Comparison of ENCODE assay signal across 12 cellular contexts in the genomic region with DNA sequence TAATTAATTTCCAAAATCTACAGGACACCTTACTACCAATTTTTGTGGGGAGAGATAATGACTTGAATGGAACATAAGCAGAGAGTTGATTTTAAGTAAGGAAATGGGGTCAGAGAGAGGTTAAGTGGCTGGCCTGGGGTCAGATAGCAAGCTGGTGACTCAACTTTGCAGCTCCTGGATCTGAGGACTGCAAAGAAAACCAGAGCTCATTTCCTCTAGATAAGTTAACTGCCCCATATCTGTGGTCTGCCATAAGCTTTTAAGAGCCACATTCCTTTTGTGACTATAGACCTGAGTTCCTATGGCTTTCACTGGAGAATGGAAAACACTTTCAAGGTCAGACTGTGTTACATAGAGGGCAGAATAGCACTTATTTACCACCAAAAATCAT.
A peak's percentile ranks its signal among the peaks of the same experiment; 100 is the strongest.
DNase-seq lines count a peak whose midpoint lies in the region; ATAC-seq and TF ChIP-seq lines count a peak whose summit lies in the region.
"Had no signal": no experiment of that assay in that cellular context is flagged by ENCODE, and none has a peak within 500 bp of the region (broad histone marks: within the 10 kb centered on the region; RNA-seq: fewer than 3 reads in every experiment).

No MANE protein-coding gene starts in this region.

- DNase-seq in CMK (ENCODE audit: low read depth), result peak; percentile 70
- peak; percentile 86 for DNase-seq in LHCN-M2 (ENCODE audit: low read depth)
- peak; percentile 93 for DNase-seq in astrocyte of the spinal cord (ENCODE audit: low read depth, low spot score)
- DNase-seq in kidney glomerular epithelial cell (lab: John Stamatoyannopoulos, UW), result peak; percentile 76
- no peak for DNase-seq in stimulated activated effector memory CD8-positive, alpha-beta T cell treated with anti-CD3 and anti-CD28 coated beads, Interleukin-12 subunit alpha, Interleukin-12 subunit beta, amount 100 ng/mL, for 72 hours (ENCODE audit: low spot score in 2 of 2)
- DNase-seq: H9, NCI-H526, WERI-Rb-1 had no signal

- TF ChIP-seq CTCF in astrocyte of the spinal cord (IDR thresholded peaks at IDR 0.05; ENCODE audit: low read depth, low read length), result no peak

- H3K4me3 Mint-ChIP-seq in stimulated activated effector memory CD8-positive, alpha-beta T cell treated with anti-CD3 and anti-CD28 coated beads, Interleukin-12 subunit alpha, Interleukin-12 subunit beta, amount 100 ng/mL, for 72 hours, result no peak overlapping the region
- H3K4me3 Mint-ChIP-seq: H9 had no signal

- H3K9me3 Mint-ChIP-seq in stimulated activated effector memory CD8-positive, alpha-beta T cell treated with anti-CD3 and anti-CD28 coated beads, Interleukin-12 subunit alpha, Interleukin-12 subunit beta, amount 100 ng/mL, for 72 hours, result peaks cover 2% of the 10 kb centered on the region
- H3K9me3 Mint-ChIP-seq: H9 had no signal

- no peak overlapping the region for H3K4me3 ChIP-seq in astrocyte of the spinal cord (ENCODE audit: low read depth, low read length)
- H3K4me3 ChIP-seq: lung had no signal

- H3K27ac Mint-ChIP-seq in stimulated activated effector memory CD8-positive, alpha-beta T cell treated with anti-CD3 and anti-CD28 coated beads, Interleukin-12 subunit alpha, Interleukin-12 subunit beta, amount 100 ng/mL, for 72 hours, result no peak overlapping the region
- H3K27ac Mint-ChIP-seq: H9 had no signal

- no peaks in the 10 kb centered on the region for H3K36me3 Mint-ChIP-seq in stimulated activated effector memory CD8-positive, alpha-beta T cell treated with anti-CD3 and anti-CD28 coated beads, Interleukin-12 subunit alpha, Interleukin-12 subunit beta, amount 100 ng/mL, for 72 hours

- no peak for ATAC-seq in HG02970 (IDR thresholded peaks at IDR 0.05; ENCODE audit: low FRiP score, unreplicated experiment)
- ATAC-seq in GM21526 (IDR thresholded peaks at IDR 0.05; ENCODE audit: low FRiP score, unreplicated experiment), result no peak
- ATAC-seq in HG03025 (IDR thresholded peaks at IDR 0.05; ENCODE audit: low FRiP score, unreplicated experiment), result no peak
- ATAC-seq in stimulated activated effector memory CD8-positive, alpha-beta T cell treated with anti-CD3 and anti-CD28 coated beads, Interleukin-12 subunit alpha, Interleukin-12 subunit beta, amount 100 ng/mL, for 72 hours, result no peak

- in situ Hi-C loops in astrocyte of the spinal cord (cut with HindIII; ENCODE audit: low sequenced_read_pairs), result no loop called here

- no peaks in the 10 kb centered on the region for H3K4me1 Mint-ChIP-seq in stimulated activated effector memory CD8-positive, alpha-beta T cell treated with anti-CD3 and anti-CD28 coated beads, Interleukin-12 subunit alpha, Interleukin-12 subunit beta, amount 100 ng/mL, for 72 hours

Comparison
In these comparisons a context has a peak if more than half of its experiments do, and no peak if none do; other contexts are left out.
1. DNase-seq: peak in CMK (single experiment), LHCN-M2 (single experiment), astrocyte of the spinal cord (single experiment) and kidney glomerular epithelial cell (single experiment); none in stimulated activated effector memory CD8-positive, alpha-beta T cell treated with anti-CD3 and anti-CD28 coated beads, Interleukin-12 subunit alpha, Interleukin-12 subunit beta, amount 100 ng/mL, for 72 hours (0 of 2).